1 cellular context compared by ENCODE assay signal in the genomic region with DNA sequence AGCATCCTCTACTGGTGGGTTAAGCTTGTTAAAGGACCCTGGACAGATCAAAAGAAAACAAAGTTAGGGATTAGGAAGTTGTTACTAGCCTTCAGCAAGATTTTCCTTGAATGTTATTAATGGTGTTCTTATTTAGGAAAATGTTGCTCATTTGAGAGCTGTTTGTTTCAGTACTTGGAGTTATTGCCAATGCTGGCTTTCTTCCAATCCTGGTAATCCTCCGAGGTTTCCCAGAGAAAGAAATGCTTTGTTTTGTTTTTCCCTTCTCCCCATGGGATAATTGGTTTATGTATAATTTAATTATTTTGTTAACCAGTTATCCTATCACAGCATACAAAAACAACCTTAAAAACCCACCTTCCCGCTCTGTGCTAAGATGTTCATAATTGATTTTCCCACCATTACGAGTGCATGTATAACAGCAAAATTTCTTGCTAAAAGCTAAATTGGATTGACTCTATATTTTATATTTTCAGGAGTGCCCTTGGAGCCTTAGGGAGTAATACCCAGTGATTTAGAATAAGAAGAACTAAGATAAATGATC.
TF ChIP-seq lines count a peak whose summit lies in the region.

No MANE protein-coding gene starts in this region.

TF ChIP-seq in HEK293, 187 proteins besides CTCF, POLR2A, EP300 and RAD21 (continued from another document):
- TF ChIP-seq, protein P1, sequence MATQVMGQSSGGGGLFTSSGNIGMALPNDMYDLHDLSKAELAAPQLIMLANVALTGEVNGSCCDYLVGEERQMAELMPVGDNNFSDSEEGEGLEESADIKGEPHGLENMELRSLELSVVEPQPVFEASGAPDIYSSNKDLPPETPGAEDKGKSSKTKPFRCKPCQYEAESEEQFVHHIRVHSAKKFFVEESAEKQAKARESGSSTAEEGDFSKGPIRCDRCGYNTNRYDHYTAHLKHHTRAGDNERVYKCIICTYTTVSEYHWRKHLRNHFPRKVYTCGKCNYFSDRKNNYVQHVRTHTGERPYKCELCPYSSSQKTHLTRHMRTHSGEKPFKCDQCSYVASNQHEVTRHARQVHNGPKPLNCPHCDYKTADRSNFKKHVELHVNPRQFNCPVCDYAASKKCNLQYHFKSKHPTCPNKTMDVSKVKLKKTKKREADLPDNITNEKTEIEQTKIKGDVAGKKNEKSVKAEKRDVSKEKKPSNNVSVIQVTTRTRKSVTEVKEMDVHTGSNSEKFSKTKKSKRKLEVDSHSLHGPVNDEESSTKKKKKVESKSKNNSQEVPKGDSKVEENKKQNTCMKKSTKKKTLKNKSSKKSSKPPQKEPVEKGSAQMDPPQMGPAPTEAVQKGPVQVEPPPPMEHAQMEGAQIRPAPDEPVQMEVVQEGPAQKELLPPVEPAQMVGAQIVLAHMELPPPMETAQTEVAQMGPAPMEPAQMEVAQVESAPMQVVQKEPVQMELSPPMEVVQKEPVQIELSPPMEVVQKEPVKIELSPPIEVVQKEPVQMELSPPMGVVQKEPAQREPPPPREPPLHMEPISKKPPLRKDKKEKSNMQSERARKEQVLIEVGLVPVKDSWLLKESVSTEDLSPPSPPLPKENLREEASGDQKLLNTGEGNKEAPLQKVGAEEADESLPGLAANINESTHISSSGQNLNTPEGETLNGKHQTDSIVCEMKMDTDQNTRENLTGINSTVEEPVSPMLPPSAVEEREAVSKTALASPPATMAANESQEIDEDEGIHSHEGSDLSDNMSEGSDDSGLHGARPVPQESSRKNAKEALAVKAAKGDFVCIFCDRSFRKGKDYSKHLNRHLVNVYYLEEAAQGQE (tag by site-specific recombination; IDR thresholded peaks at IDR 0.05), result peak; percentile 18; the same call in 1 of the 2 replicates
- no peak for TF ChIP-seq ZNF747 (tag by site-specific recombination; IDR thresholded peaks at IDR 0.05)
